Comparison of ENCODE assay signal across 8 cellular contexts in the genomic region with DNA sequence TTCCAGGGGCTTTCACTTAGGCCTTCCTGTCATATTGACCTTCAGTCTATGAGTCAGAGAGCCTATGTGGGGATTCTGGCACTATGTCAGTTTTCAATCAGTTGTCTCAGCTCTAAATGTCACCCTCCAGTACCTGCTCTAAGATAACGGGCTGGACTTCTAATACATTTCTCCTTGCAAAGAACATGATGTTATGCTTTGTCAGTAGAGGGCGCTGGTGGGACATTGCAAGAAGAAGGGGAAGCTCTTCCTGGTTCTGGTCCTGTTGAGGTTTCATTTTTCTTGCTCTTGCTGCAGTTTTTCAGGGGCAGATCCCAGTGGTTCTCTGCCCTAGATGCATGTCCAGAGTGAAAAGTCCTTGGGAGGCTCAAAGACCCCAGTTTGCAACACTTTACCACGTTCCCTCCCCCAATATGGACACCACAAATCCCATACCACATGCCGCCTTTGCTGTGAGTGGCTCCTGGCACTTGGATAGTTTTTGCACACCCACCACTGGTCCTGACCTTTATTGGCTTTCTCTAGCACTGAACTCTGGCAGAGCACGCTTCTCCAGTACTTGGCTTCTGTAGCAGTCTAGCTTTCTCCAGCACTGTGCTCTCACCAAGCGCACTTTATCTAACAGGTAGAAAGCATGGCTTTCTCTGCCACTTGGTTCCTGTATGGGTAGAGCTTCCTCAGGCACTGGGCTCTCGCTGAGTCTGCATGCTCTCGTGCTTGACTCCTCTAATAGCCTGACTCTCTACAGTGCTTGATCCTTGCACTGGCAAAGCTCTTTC. TPM values are rescaled to one million over a fixed set of nuclear protein-coding genes. Genes with fewer than 3 reads are reported as not detected.
DNase-seq lines count a peak whose midpoint lies in the region; ATAC-seq and TF ChIP-seq lines count a peak whose summit lies in the region.

No MANE protein-coding gene starts in this region.

- peak overlapping the region; percentile 42 for H3K27ac ChIP-seq in lower lobe of right lung

- H3K4me1 ChIP-seq in lower lobe of right lung = peaks cover 8% of the 10 kb centered on the region

- no peaks in the 10 kb centered on the region for H3K9me3 Mint-ChIP-seq in activated CD4-positive, alpha-beta T cell treated with anti-CD3 and anti-CD28 coated beads, Interleukin-2, amount 10 ng/mL, durations not matched to agents 7 days and 5 days

- ATAC-seq in HG03354 (IDR thresholded peaks at IDR 0.05; ENCODE audit: poor library complexity, severe bottlenecking, unreplicated experiment) = peak; percentile 66
- peak; percentile 89 to 91 for ATAC-seq in lower lobe of right lung
- ATAC-seq in GM21528 (IDR thresholded peaks at IDR 0.05; ENCODE audit: low FRiP score, unreplicated experiment) = no peak

- CTCF ChIA-PET in activated CD4-positive, alpha-beta T cell treated with anti-CD3 and anti-CD28 coated beads, Interleukin-2, amount 10 ng/mL, durations not matched to agents 7 days and 5 days (lab: Charles Lee) = interaction anchor here (0.6 to 6.1 kb wide), 33 partner anchors 9 to 461 kb away, joined by 3 to 46 read pairs (median 4); partner anchors contain the start of gene BCL7C

- H3K36me3 Mint-ChIP-seq in activated CD4-positive, alpha-beta T cell treated with anti-CD3 and anti-CD28 coated beads, Interleukin-2, amount 10 ng/mL, durations not matched to agents 7 days and 5 days (ENCODE audit: low read depth) = no peaks in the 10 kb centered on the region

- no peaks in the 10 kb centered on the region for H3K9me3 ChIP-seq in lower lobe of right lung

- H3K27me3 Mint-ChIP-seq in activated CD4-positive, alpha-beta T cell treated with anti-CD3 and anti-CD28 coated beads, Interleukin-2, amount 10 ng/mL, durations not matched to agents 7 days and 5 days = no peaks in the 10 kb centered on the region

- peak overlapping the region; percentile 17 for H3K4me3 Mint-ChIP-seq in activated CD4-positive, alpha-beta T cell treated with anti-CD3 and anti-CD28 coated beads, Interleukin-2, amount 10 ng/mL, durations not matched to agents 7 days and 5 days

- H3K4me1 Mint-ChIP-seq in activated CD4-positive, alpha-beta T cell treated with anti-CD3 and anti-CD28 coated beads, Interleukin-2, amount 10 ng/mL, durations not matched to agents 7 days and 5 days = peaks cover 10% of the 10 kb centered on the region

- peak overlapping the region; percentile 88 for H3K27ac Mint-ChIP-seq in activated CD4-positive, alpha-beta T cell treated with anti-CD3 and anti-CD28 coated beads, Interleukin-2, amount 10 ng/mL, durations not matched to agents 7 days and 5 days

- peak; percentile 71 for DNase-seq in DMS79 (lab: John Stamatoyannopoulos, UW)
- DNase-seq in NCI-H526 (lab: John Stamatoyannopoulos, UW) = peak; percentile 73 to 92
- peak; percentile 95 for DNase-seq in activated CD4-positive, alpha-beta T cell treated with anti-CD3 and anti-CD28 coated beads, Interleukin-2, amount 10 ng/mL, durations not matched to agents 7 days and 5 days
- peak; percentile 95 for DNase-seq in dermis blood vessel endothelial cell
- DNase-seq in lower lobe of right lung = no peak
- peak; percentile 56 to 79 (median 70) for DNase-seq in stimulated activated CD4-positive, alpha-beta T cell treated with anti-CD3 and anti-CD28 coated beads, TNF-alpha, amount 100 ng/mL, for 24 hours (ENCODE audit: low read depth in 3 of 3)

- H3K4me3 ChIP-seq in lower lobe of right lung = peak overlapping the region; percentile 28

- peak; percentile 86 for TF ChIP-seq CTCF in lower lobe of right lung (IDR thresholded peaks at IDR 0.05)

- intact Hi-C loops in lower lobe of right lung (cut with DNase I) = no loop called here

- POLR2A ChIA-PET in activated CD4-positive, alpha-beta T cell treated with anti-CD3 and anti-CD28 coated beads, Interleukin-2, amount 10 ng/mL, durations not matched to agents 7 days and 5 days (lab: Charles Lee) = interaction anchor here (1.6 to 1.9 kb wide), 2 partner anchors 30 to 57 kb away, joined by 6 to 12 read pairs; no protein-coding TSS in a partner anchor

- H3K36me3 ChIP-seq in lower lobe of right lung = no peaks in the 10 kb centered on the region

- H3K27me3 ChIP-seq in lower lobe of right lung (ENCODE audit: low read depth) = no peaks in the 10 kb centered on the region

RNA-seq across cellular contexts. Expression of gene BCL7C, which starts 49.0 kb away (rescaled TPM):
- total RNA-seq in activated CD4-positive, alpha-beta T cell treated with anti-CD3 and anti-CD28 coated beads, Interleukin-2, amount 10 ng/mL, durations not matched to agents 7 days and 5 days = 10 to 100 TPM; 21.8 to 22.1 TPM
- total RNA-seq in dermis blood vessel endothelial cell = 40.0 and 58.0 TPM in 2 replicates
- 23.3 TPM for total RNA-seq in lower lobe of right lung

RNA-seq across cellular contexts. Expression of gene CTF1, which starts 51.6 kb away (rescaled TPM):
- total RNA-seq in activated CD4-positive, alpha-beta T cell treated with anti-CD3 and anti-CD28 coated beads, Interleukin-2, amount 10 ng/mL, durations not matched to agents 7 days and 5 days = under 1 TPM; 0.22 to 0.31 TPM
- 0.17 and 0.70 TPM in 2 replicates for total RNA-seq in dermis blood vessel endothelial cell
- 10.3 TPM for total RNA-seq in lower lobe of right lung

RNA-seq across cellular contexts. Expression of gene ZNF629, which starts 57.9 kb away (rescaled TPM):
- 1 to 10 TPM; 1.4 TPM for total RNA-seq in activated CD4-positive, alpha-beta T cell treated with anti-CD3 and anti-CD28 coated beads, Interleukin-2, amount 10 ng/mL, durations not matched to agents 7 days and 5 days
- 6.1 and 8.4 TPM in 2 replicates for total RNA-seq in dermis blood vessel endothelial cell
- 11.9 TPM for total RNA-seq in lower lobe of right lung
